8 cellular contexts compared by ENCODE assay signal in genomic region chr14:96466918-96467317, GRCh38.
"Had no signal": no experiment of that assay in that cellular context is flagged by ENCODE, and none has a peak within 500 bp of the region (broad histone marks: within the 10 kb centered on the region; RNA-seq: fewer than 3 reads in every experiment).

No MANE protein-coding gene starts in this region.

- H2AFZ ChIP-seq: GM23338 had no signal

- FAIRE-seq: H1, H54, HTR-8/SVneo had no signal

- H3K4me3 ChIP-seq: GM23338 had no signal

- H3K36me3 Mint-ChIP-seq: IgD-negative memory B cell had no signal

- H3K27me3 Mint-ChIP-seq: IgD-negative memory B cell had no signal

- H3K27ac Mint-ChIP-seq: GM23338, H9, IgD-negative memory B cell had no signal

- H3K4me1 Mint-ChIP-seq: IgD-negative memory B cell had no signal

- H3K4me2 ChIP-seq: GM23338 had no signal

- H3K9me3 Mint-ChIP-seq: GM23338, H9, IgD-negative memory B cell had no signal

- DNase-seq: H9, HCEC 1CT, KBM-7 had no signal

- ATAC-seq: GM23338 had no signal

- H3K4me3 Mint-ChIP-seq: GM23338, H9, IgD-negative memory B cell had no signal
